Comparison of ENCODE assay signal across 20 cellular contexts in genomic region chr11:70790671-70791300, GRCh38.
DNase-seq lines count a peak whose midpoint lies in the region; ATAC-seq and TF ChIP-seq lines count a peak whose summit lies in the region.
"Had no signal": no experiment of that assay in that cellular context is flagged by ENCODE, and none has a peak within 500 bp of the region (broad histone marks: within the 10 kb centered on the region; RNA-seq: fewer than 3 reads in every experiment).

No MANE protein-coding gene starts in this region.

- no peaks in the 10 kb centered on the region for H3K27me3 Mint-ChIP-seq in WTC11 (ENCODE audit: low read depth)
- H3K27me3 Mint-ChIP-seq: activated CD4-positive, alpha-beta memory T cell treated with anti-CD3 and anti-CD28 coated beads, Interleukin-2, amount 10 ng/mL, durations not matched to agents 7 days and 5 days; dendritic cell treated with granulocyte-macrophage colony-stimulating factor and Interleukin-4, amounts not matched to agents 40 ng/mL and 50 ng/mL, for 4 days had no signal

- peaks cover 5 to 12% of the 10 kb centered on the region in 2 experiments; a peak in 3 of 4 replicates for H3K9me3 ChIP-seq in HCT116 (ENCODE audit: control insufficient read depth in 1 of 2, insufficient read depth in 1 of 2, low read depth in 1 of 2, low read length in 2 of 2)
- peaks cover 0 to 25% (median 17%) of the 10 kb centered on the region in 4 donors for H3K9me3 ChIP-seq in esophagus muscularis mucosa
- peaks cover 0 to 52% (median 35%) of the 10 kb centered on the region in 8 donors for H3K9me3 ChIP-seq in spleen

- H3K36me3 ChIP-seq in HCT116 (ENCODE audit: control insufficient read depth in 1 of 2, insufficient read depth in 2 of 2, low read length in 2 of 2): no peaks in the 10 kb centered on the region
- H3K36me3 ChIP-seq in esophagus muscularis mucosa: no peaks in the 10 kb centered on the region
- no peaks in the 10 kb centered on the region for H3K36me3 ChIP-seq in spleen

- no peak overlapping the region for H2AFZ ChIP-seq in HCT116 (ENCODE audit: low read depth, low read length, poor library complexity, severe bottlenecking)

- H3K4me3 ChIP-seq in AG09309 (ENCODE audit: control insufficient read depth, low read depth, low read length) (no peak overlapping the region), HCT116 (replicated peaks in 1 of 2; ENCODE audit: low read depth in 1 of 2, low read length in 2 of 2) (no peak overlapping the region), esophagus muscularis mucosa (no peak overlapping the region), spleen (no peak overlapping the region)

- RAD21 ChIA-PET in HCT116 (lab: Charles Lee; ENCODE audit: low non-redundant PET in 1 of 2, low total read pairs in 2 of 2, uncharacterized antibody in 2 of 2, unreplicated experiment in 2 of 2): no interaction called here

- H3K9ac ChIP-seq in HCT116 (ENCODE audit: low read length): no peak overlapping the region

- no peaks in the 10 kb centered on the region for H4K20me1 ChIP-seq in HCT116 (ENCODE audit: insufficient read depth)

- no peak for TF ChIP-seq POLR2A in HCT116 (IDR thresholded peaks at IDR 0.05; ENCODE audit: borderline replicate concordance, extremely low read depth, insufficient read depth, insufficient read length)
- no peak for TF ChIP-seq POLR2A in esophagus muscularis mucosa (IDR thresholded peaks at IDR 0.05; ENCODE audit: low read depth)
- no peak for TF ChIP-seq POLR2A in spleen (IDR thresholded peaks at IDR 0.05)

- TF ChIP-seq CTCF in AG09309 (IDR thresholded peaks at IDR 0.05; ENCODE audit: control insufficient read depth, insufficient read depth, low read depth, low read length, missing control alignments): peak; percentile 12
- TF ChIP-seq CTCF in HCT116 (IDR thresholded peaks at IDR 0.05 in 2 of 3, conservative IDR thresholded peaks at IDR 0.05 in 1 of 3; ENCODE audit: borderline replicate concordance in 1 of 3, insufficient read depth in 1 of 3, low read depth in 2 of 3, low read length in 2 of 3): peak in 2 of 3 experiments; percentile 38 to 46; a peak in 5 of 6 replicates
- TF ChIP-seq CTCF in WTC11 (IDR thresholded peaks at IDR 0.05): 0 out of 2 replicates have a peak, but pooled peaks have one; percentile 21
- TF ChIP-seq CTCF in esophagus muscularis mucosa (IDR thresholded peaks at IDR 0.05): no peak
- TF ChIP-seq CTCF in spleen (IDR thresholded peaks at IDR 0.05 in 8 of 11, conservative IDR thresholded peaks at IDR 0.05 in 3 of 11): no peak

- no peaks in the 10 kb centered on the region for H3K9me2 ChIP-seq in HCT116 (ENCODE audit: insufficient read depth)

- H3K9me3 Mint-ChIP-seq in WTC11: peaks cover 50% of the 10 kb centered on the region

- H3K4me1 Mint-ChIP-seq in WTC11: no peaks in the 10 kb centered on the region
- H3K4me1 Mint-ChIP-seq: activated CD4-positive, alpha-beta memory T cell treated with anti-CD3 and anti-CD28 coated beads, Interleukin-2, amount 10 ng/mL, durations not matched to agents 7 days and 5 days; nephron had no signal

- WGBS in esophagus muscularis mucosa: 79% methylated on average over 12 of the region's 12 CpGs
- WGBS in spleen, 5 donors: 72 to 77% (median 76%) methylated on average over 11 to 12 of the region's 12 CpGs

- ATAC-seq in HCT116: peak; percentile 39; the same call in 1 of the 2 replicates
- peak; percentile 81 for ATAC-seq in WTC11
- no peak for ATAC-seq in GM21529 (IDR thresholded peaks at IDR 0.05; ENCODE audit: unreplicated experiment)
- ATAC-seq: activated CD4-positive, CD25-positive, alpha-beta regulatory T cell treated with anti-CD3 and anti-CD28 coated beads, Interleukin-2, amount 50 U/mL, for 24 hours; left ventricle myocardium superior had no signal

- H3K4me3 Mint-ChIP-seq in WTC11: no peak overlapping the region
- H3K4me3 Mint-ChIP-seq: activated CD4-positive, alpha-beta memory T cell treated with anti-CD3 and anti-CD28 coated beads, Interleukin-2, amount 10 ng/mL, durations not matched to agents 7 days and 5 days; dendritic cell treated with granulocyte-macrophage colony-stimulating factor and Interleukin-4, amounts not matched to agents 40 ng/mL and 50 ng/mL, for 4 days; nephron had no signal

- H3K36me3 Mint-ChIP-seq in WTC11: peaks cover 54% of the 10 kb centered on the region

- POLR2A ChIA-PET in HCT116 (lab: Charles Lee): no interaction called here
- POLR2A ChIA-PET in WTC11 (lab: Charles Lee): no interaction called here

- H3K27me3 ChIP-seq in HCT116 (ENCODE audit: insufficient read depth, low read length) (no peaks in the 10 kb centered on the region), esophagus muscularis mucosa (no peaks in the 10 kb centered on the region), spleen (replicated peaks in 1 of 7) (no peaks in the 10 kb centered on the region)

- no TSS peak for BruUV-seq in HCT116 (replicated peaks; lab: Mats Ljungman, UMichigan)

- H3K27ac ChIP-seq in HCT116 (ENCODE audit: low read depth, low read length) (no peak overlapping the region), esophagus muscularis mucosa (replicated peaks in 1 of 4) (no peak overlapping the region), spleen (no peak overlapping the region)
- H3K27ac ChIP-seq: C4-2B had no signal

- CTCF ChIA-PET in HCT116 (lab: Charles Lee) (no interaction called here), WTC11 (lab: Charles Lee) (interaction anchor here (1.0 to 2.8 kb wide), 3 partner anchors 24 to 296 kb away, joined by 3 to 8 read pairs (median 3); no protein-coding TSS in a partner anchor)

- DNase-seq in AG09309 (ENCODE audit: low read depth) (no peak), HCT116 (ENCODE audit: low read depth, low spot score) (no peak), WTC11 (ENCODE audit: low spot score) (peak; percentile 57), iPS DF 4.7 (ENCODE audit: extremely low read depth, low spot score) (peak; percentile 9), esophagus muscularis mucosa (ENCODE audit: extremely low spot score) (no peak), spleen (no peak), GM03348 (ENCODE audit: low spot score) (no peak)
- DNase-seq: activated CD4-positive, alpha-beta memory T cell treated with anti-CD3 and anti-CD28 coated beads, Interleukin-2, amount 10 ng/mL, durations not matched to agents 7 days and 5 days; activated effector memory CD4-positive, alpha-beta T cell treated with anti-CD3 and anti-CD28 coated beads, Interleukin-2, amount 50 U/mL, for 16 hours; glutamatergic neuron; left ventricle myocardium superior; NCI-H1105 treated with DMSO at 0.1 percent for 48 hours; NCI-H2081 treated with DMSO at 0.1 percent for 48 hours; NCI-H510A treated with DMSO at 0.1 percent for 48 hours; stimulated activated CD4-positive, alpha-beta T cell treated with anti-CD3 and anti-CD28 coated beads, Interleukin-1b, Interleukin-23, amount 100 ng/mL, for 48 hours had no signal

- H3K79me2 ChIP-seq in HCT116 (ENCODE audit: insufficient read depth, low read length): no peaks in the 10 kb centered on the region

- no peak overlapping the region for H3K27ac Mint-ChIP-seq in WTC11
- H3K27ac Mint-ChIP-seq: activated CD4-positive, alpha-beta memory T cell treated with anti-CD3 and anti-CD28 coated beads, Interleukin-2, amount 10 ng/mL, durations not matched to agents 7 days and 5 days; dendritic cell treated with granulocyte-macrophage colony-stimulating factor and Interleukin-4, amounts not matched to agents 40 ng/mL and 50 ng/mL, for 4 days; nephron had no signal

- intact Hi-C loops in HCT116 (cut with micrococcal nuclease): no loop called here
- intact Hi-C loops in esophagus muscularis mucosa (cut with DNase I): no loop called here
- intact Hi-C loops in spleen (cut with DNase I; ENCODE audit: low total_unique reads): no loop called here

- TF ChIP-seq RAD21 in HCT116 (IDR thresholded peaks at IDR 0.05; ENCODE audit: low read depth): no peak

- H3K4me1 ChIP-seq in HCT116 (ENCODE audit: control insufficient read depth in 1 of 2, insufficient read depth in 2 of 2, low read length in 2 of 2) (peaks cover 15 to 30% of the 10 kb centered on the region in 2 experiments), esophagus muscularis mucosa (no peaks in the 10 kb centered on the region), spleen (no peaks in the 10 kb centered on the region)

- H3K4me2 ChIP-seq in HCT116 (ENCODE audit: low read length): no peak overlapping the region

- TF ChIP-seq EP300 in esophagus muscularis mucosa (IDR thresholded peaks at IDR 0.05): no peak

TF ChIP-seq in HCT116, 20 proteins besides CTCF, POLR2A, EP300 and RAD21 (continues in another document):
- TF ChIP-seq CBX3 (IDR thresholded peaks at IDR 0.05; ENCODE audit: low read depth) (no peak), TCF7L2 (IDR thresholded peaks at IDR 0.05; ENCODE audit: borderline replicate concordance, extremely low read depth, insufficient read depth, insufficient read length) (no peak), YY1 (IDR thresholded peaks at IDR 0.05; ENCODE audit: extremely low read depth, insufficient replicate concordance, low read depth, low read length) (no peak), EZH2phosphoT487 (IDR thresholded peaks at IDR 0.05; ENCODE audit: borderline replicate concordance) (no peak), EZH2 (IDR thresholded peaks at IDR 0.05) (no peak)

TF ChIP-seq in WTC11, 78 proteins besides CTCF, POLR2A, EP300 and RAD21 (continues in another document):
- TF ChIP-seq, protein P1, sequence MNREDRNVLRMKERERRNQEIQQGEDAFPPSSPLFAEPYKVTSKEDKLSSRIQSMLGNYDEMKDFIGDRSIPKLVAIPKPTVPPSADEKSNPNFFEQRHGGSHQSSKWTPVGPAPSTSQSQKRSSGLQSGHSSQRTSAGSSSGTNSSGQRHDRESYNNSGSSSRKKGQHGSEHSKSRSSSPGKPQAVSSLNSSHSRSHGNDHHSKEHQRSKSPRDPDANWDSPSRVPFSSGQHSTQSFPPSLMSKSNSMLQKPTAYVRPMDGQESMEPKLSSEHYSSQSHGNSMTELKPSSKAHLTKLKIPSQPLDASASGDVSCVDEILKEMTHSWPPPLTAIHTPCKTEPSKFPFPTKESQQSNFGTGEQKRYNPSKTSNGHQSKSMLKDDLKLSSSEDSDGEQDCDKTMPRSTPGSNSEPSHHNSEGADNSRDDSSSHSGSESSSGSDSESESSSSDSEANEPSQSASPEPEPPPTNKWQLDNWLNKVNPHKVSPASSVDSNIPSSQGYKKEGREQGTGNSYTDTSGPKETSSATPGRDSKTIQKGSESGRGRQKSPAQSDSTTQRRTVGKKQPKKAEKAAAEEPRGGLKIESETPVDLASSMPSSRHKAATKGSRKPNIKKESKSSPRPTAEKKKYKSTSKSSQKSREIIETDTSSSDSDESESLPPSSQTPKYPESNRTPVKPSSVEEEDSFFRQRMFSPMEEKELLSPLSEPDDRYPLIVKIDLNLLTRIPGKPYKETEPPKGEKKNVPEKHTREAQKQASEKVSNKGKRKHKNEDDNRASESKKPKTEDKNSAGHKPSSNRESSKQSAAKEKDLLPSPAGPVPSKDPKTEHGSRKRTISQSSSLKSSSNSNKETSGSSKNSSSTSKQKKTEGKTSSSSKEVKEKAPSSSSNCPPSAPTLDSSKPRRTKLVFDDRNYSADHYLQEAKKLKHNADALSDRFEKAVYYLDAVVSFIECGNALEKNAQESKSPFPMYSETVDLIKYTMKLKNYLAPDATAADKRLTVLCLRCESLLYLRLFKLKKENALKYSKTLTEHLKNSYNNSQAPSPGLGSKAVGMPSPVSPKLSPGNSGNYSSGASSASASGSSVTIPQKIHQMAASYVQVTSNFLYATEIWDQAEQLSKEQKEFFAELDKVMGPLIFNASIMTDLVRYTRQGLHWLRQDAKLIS (CRISPR knock-in tag; IDR thresholded peaks at IDR 0.05; ENCODE audit: borderline replicate concordance): no peak
- no peak for TF ChIP-seq SOX15 (CRISPR knock-in tag; IDR thresholded peaks at IDR 0.05)

Comparison
In these comparisons a context has a peak if more than half of its experiments do, and no peak if none do; other contexts are left out.
1. DNase-seq: peak in WTC11 (single experiment) and iPS DF 4.7 (single experiment); none in AG09309 (single experiment), HCT116 (single experiment), esophagus muscularis mucosa (single experiment), spleen (single experiment) and GM03348 (single experiment).
2. CTCF ChIP-seq: peak in AG09309 (single experiment), HCT116 (2 of 3) and WTC11 (single experiment); none in esophagus muscularis mucosa (0 of 3) and spleen (0 of 11).